12 cellular contexts compared by ENCODE assay signal in the genomic region with DNA sequence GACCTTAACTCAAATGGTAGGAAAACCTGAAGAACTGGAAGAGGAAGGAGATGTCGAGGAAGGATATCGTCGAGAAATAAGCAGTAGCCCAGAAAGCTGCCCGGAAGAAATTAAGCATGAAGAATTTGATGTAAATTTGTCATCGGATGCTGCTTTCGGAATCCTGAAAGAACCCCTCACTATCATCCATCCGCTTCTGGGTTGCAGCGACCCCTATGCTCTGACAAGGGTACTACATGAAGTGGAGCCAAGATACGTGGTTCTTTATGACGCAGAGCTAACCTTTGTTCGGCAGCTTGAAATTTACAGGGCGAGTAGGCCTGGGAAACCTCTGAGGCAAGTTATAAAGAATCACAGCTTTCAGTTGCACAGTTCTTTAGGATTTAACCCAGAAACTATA. TPM values are rescaled to one million over a fixed set of nuclear protein-coding genes. Genes with fewer than 3 reads are reported as not detected.
A peak's percentile ranks its signal among the peaks of the same experiment; 100 is the strongest.
DNase-seq lines count a peak whose midpoint lies in the region; ATAC-seq and TF ChIP-seq lines count a peak whose summit lies in the region.
"Had no signal": no experiment of that assay in that cellular context is flagged by ENCODE, and none has a peak within 500 bp of the region (broad histone marks: within the 10 kb centered on the region; RNA-seq: fewer than 3 reads in every experiment).

No MANE protein-coding gene starts in this region.

- H3K9me3 Mint-ChIP-seq in activated T-cell treated with anti-CD3 and anti-CD28 coated beads, Interleukin-2, amount 50 U/mL, for 4 hours: no peaks in the 10 kb centered on the region
- H3K9me3 Mint-ChIP-seq in endothelial cell (ENCODE audit: unreplicated experiment): no peaks in the 10 kb centered on the region

- ATAC-seq in activated T-cell treated with anti-CD3 and anti-CD28 coated beads, Interleukin-2, amount 50 U/mL, for 4 hours: no peak
- no peak for ATAC-seq in psoas muscle
- no peak for ATAC-seq in GM18867 (IDR thresholded peaks at IDR 0.05; ENCODE audit: unreplicated experiment)

- H4K20me1 ChIP-seq in KMS-11 (ENCODE audit: insufficient read depth): no peaks in the 10 kb centered on the region

- H3K4me2 ChIP-seq in KMS-11: no peak overlapping the region

- H3K4me3 Mint-ChIP-seq in activated T-cell treated with anti-CD3 and anti-CD28 coated beads, Interleukin-2, amount 50 U/mL, for 4 hours: no peak overlapping the region
- H3K4me3 Mint-ChIP-seq in endothelial cell (ENCODE audit: unreplicated experiment): no peak overlapping the region

- peaks cover 49% of the 10 kb centered on the region for H3K36me3 Mint-ChIP-seq in activated T-cell treated with anti-CD3 and anti-CD28 coated beads, Interleukin-2, amount 50 U/mL, for 4 hours (ENCODE audit: insufficient read depth)
- no peaks in the 10 kb centered on the region for H3K36me3 Mint-ChIP-seq in endothelial cell (ENCODE audit: low read depth, unreplicated experiment)

- 74 to 78% (median 75%) methylated on average over 12 of the region's 12 CpGs for WGBS in psoas muscle, 3 donors

- H3K36me3 ChIP-seq in KMS-11 (ENCODE audit: insufficient read depth): no peaks in the 10 kb centered on the region
- H3K36me3 ChIP-seq in psoas muscle (ENCODE audit: insufficient read depth in 1 of 2, low read depth in 1 of 2): peaks cover 0 to 60% of the 10 kb centered on the region in 2 donors

- TF ChIP-seq CTCF in KMS-11 (conservative IDR thresholded peaks at IDR 0.05; ENCODE audit: low read depth, low read length): peak; percentile 72
- peak; percentile 94 for TF ChIP-seq CTCF in endothelial cell (IDR thresholded peaks at IDR 0.05; ENCODE audit: unreplicated experiment)
- peak; percentile 33 for TF ChIP-seq CTCF in psoas muscle (IDR thresholded peaks at IDR 0.05)

- H3K4me1 ChIP-seq in KMS-11 (ENCODE audit: low read depth, poor library complexity, severe bottlenecking): no peaks in the 10 kb centered on the region
- peaks cover 37% of the 10 kb centered on the region for H3K4me1 ChIP-seq in psoas muscle

- intact Hi-C loops in psoas muscle (cut with DNase I): no loop called here

- no peaks in the 10 kb centered on the region for H3K79me2 ChIP-seq in KMS-11 (ENCODE audit: insufficient read depth, low read depth)

- DNase-seq in activated T-cell treated with anti-CD3 and anti-CD28 coated beads for 1 hour (ENCODE audit: low read depth) (peak; percentile 11), endothelial cell (ENCODE audit: low spot score) (peak; percentile 62), psoas muscle (no peak), superior temporal gyrus (ENCODE audit: extremely low spot score) (no peak), OCI-M2 (lab: John Stamatoyannopoulos, UW; ENCODE audit: unreplicated experiment) (no peak)
- DNase-seq in activated T-cell treated with anti-CD3 and anti-CD28 coated beads, Interleukin-2, amount 50 U/mL, for 4 hours: no peak
- DNase-seq: COR-L47; NCI-H510A; stimulated activated CD4-positive, alpha-beta T cell treated with anti-CD3 and anti-CD28 coated beads, Interleukin-4, amount 100 ng/mL, for 4 hours had no signal

- no peaks in the 10 kb centered on the region for H3K9me3 ChIP-seq in psoas muscle

- no peak overlapping the region for H3K9ac ChIP-seq in KMS-11

- H3K27me3 ChIP-seq in KMS-11 (ENCODE audit: insufficient read depth, low read depth): no peaks in the 10 kb centered on the region
- H3K27me3 ChIP-seq in psoas muscle (ENCODE audit: insufficient read depth in 3 of 3, low read length in 2 of 3): no peaks in the 10 kb centered on the region

- H3K27ac ChIP-seq in KMS-11 (no peak overlapping the region), psoas muscle (no peak overlapping the region)
- H3K27ac ChIP-seq: coronary artery had no signal

- no peaks in the 10 kb centered on the region for H3K27me3 Mint-ChIP-seq in activated T-cell treated with anti-CD3 and anti-CD28 coated beads, Interleukin-2, amount 50 U/mL, for 4 hours (ENCODE audit: low read depth)
- H3K27me3 Mint-ChIP-seq in endothelial cell (ENCODE audit: unreplicated experiment): peaks cover 3% of the 10 kb centered on the region

- no peak overlapping the region for H2AFZ ChIP-seq in KMS-11 (ENCODE audit: low read depth)

- no peak overlapping the region for H3K27ac Mint-ChIP-seq in endothelial cell (ENCODE audit: unreplicated experiment)

- H3K4me3 ChIP-seq in KMS-11 (IDR thresholded peaks at IDR 0.05; ENCODE audit: insufficient read depth, low read depth, low read length) (no peak overlapping the region), psoas muscle (no peak overlapping the region)
- H3K4me3 ChIP-seq: coronary artery had no signal

- H3K4me1 Mint-ChIP-seq in activated T-cell treated with anti-CD3 and anti-CD28 coated beads, Interleukin-2, amount 50 U/mL, for 4 hours (ENCODE audit: low read depth): no peaks in the 10 kb centered on the region
- peaks cover 7% of the 10 kb centered on the region for H3K4me1 Mint-ChIP-seq in endothelial cell (ENCODE audit: unreplicated experiment)

RNA-seq across cellular contexts. Expression of gene ERCC4, which starts 15.5 kb away (rescaled TPM):
- total RNA-seq in activated T-cell treated with anti-CD3 and anti-CD28 coated beads, Interleukin-2, amount 50 U/mL, for 4 hours: 10 to 100 TPM; 11.4 to 16.7 (median 12.1) TPM
- 14.3 TPM for total RNA-seq in endothelial cell (ENCODE audit: unreplicated experiment)
- total RNA-seq in psoas muscle: 10 to 100 TPM in 1 of 4 donors, 1 to 10 TPM in 3; 6.8 to 10.8 (median 8.8) TPM
- polyA plus RNA-seq in psoas muscle: 1 to 10 TPM; 2.4 to 8.7 (median 2.5) TPM

Comparison
In these comparisons a context has a peak if more than half of its experiments do, and no peak if none do; other contexts are left out.
1. DNase-seq: peak in activated T-cell treated with anti-CD3 and anti-CD28 coated beads for 1 hour (single experiment) and endothelial cell (single experiment); none in activated T-cell treated with anti-CD3 and anti-CD28 coated beads, Interleukin-2, amount 50 U/mL, for 4 hours (single experiment), psoas muscle (0 of 2), superior temporal gyrus (single experiment) and OCI-M2 (single experiment).
2. CTCF ChIP-seq: peak in every context shown above with its lines; median percentile 94 in endothelial cell; 72 in KMS-11; 33 in psoas muscle.